ENCODE assay signal across 9 cellular contexts in genomic region chr5:135493406-135494180, GRCh38. TPM values are rescaled to one million over a fixed set of nuclear protein-coding genes. Genes with fewer than 3 reads are reported as not detected.
DNase-seq lines count a peak whose midpoint lies in the region; ATAC-seq, FAIRE-seq and TF ChIP-seq lines count a peak whose summit lies in the region.
"Had no signal": no experiment of that assay in that cellular context is flagged by ENCODE, and none has a peak within 500 bp of the region (broad histone marks: within the 10 kb centered on the region; RNA-seq: fewer than 3 reads in every experiment).

No MANE protein-coding gene starts in this region.

- DNase-seq in H54 (ENCODE audit: insufficient read length, low spot score) (peak; percentile 84), RPMI7951 (ENCODE audit: low read depth) (peak; percentile 84), stromal cell of bone marrow (ENCODE audit: low read depth) (peak; percentile 93), cerebellar nuclear complex (lab: John Stamatoyannopoulos, UW) (no peak), NCI-H1930 (lab: John Stamatoyannopoulos, UW) (no peak), NCI-H2171 treated with DMSO at 0.1 percent for 48 hours (lab: John Stamatoyannopoulos, UW) (no peak)
- DNase-seq: NCI-H2081 had no signal

- peak; percentile 75 for FAIRE-seq in H54 (lab: Jason Lieb, UNC)

- TF ChIP-seq POLR2A in H54 (IDR thresholded peaks at IDR 0.05; ENCODE audit: low read depth, low read length): no peak

- ATAC-seq in esophagus mucosa (peak; percentile 83), HG03045 (IDR thresholded peaks at IDR 0.05; ENCODE audit: unreplicated experiment) (no peak)

RNA-seq across cellular contexts. Expression of gene TIFAB, which starts 41.4 kb away (rescaled TPM):
- not detected in 2 replicates for total RNA-seq in RPMI7951 (2014; rRNA removed; shearing (Covaris generic))
- total RNA-seq in esophagus mucosa: not detected

RNA-seq across cellular contexts. Expression of gene NEUROG1, which starts 42.2 kb away (rescaled TPM):
- total RNA-seq in RPMI7951 (2014; rRNA removed; shearing (Covaris generic)): not detected in 2 replicates
- total RNA-seq in esophagus mucosa: not detected

RNA-seq across cellular contexts. Expression of gene DCANP1, which starts 46.4 kb away (rescaled TPM):
- not detected in 2 replicates for total RNA-seq in RPMI7951 (2014; rRNA removed; shearing (Covaris generic))
- not detected for total RNA-seq in esophagus mucosa

Comparison
In these comparisons a context has a peak if more than half of its experiments do, and no peak if none do; other contexts are left out.
1. DNase-seq: peak in H54 (single experiment), RPMI7951 (single experiment) and stromal cell of bone marrow (single experiment); none in cerebellar nuclear complex (0 of 2), NCI-H1930 (0 of 2) and NCI-H2171 treated with DMSO at 0.1 percent for 48 hours (single experiment).